ENCODE assay signal across 1 cellular context in genomic region chr16:67537636-67538591, GRCh38.
TF ChIP-seq lines count a peak whose summit lies in the region.

No MANE protein-coding gene starts in this region.

TF ChIP-seq in HepG2, 621 proteins besides CTCF, POLR2A, EP300 and RAD21 (continued from another document and continues in another):
- TF ChIP-seq ZBED4 (CRISPR knock-in tag; IDR thresholded peaks at IDR 0.05; ENCODE audit: borderline replicate concordance) (no peak), KLF6 (CRISPR knock-in tag; IDR thresholded peaks at IDR 0.05) (no peak), ZNF350 (CRISPR knock-in tag; IDR thresholded peaks at IDR 0.05; ENCODE audit: borderline replicate concordance, low read depth) (peak; percentile 47; the same call in 1 of the 2 replicates), ZNF543 (CRISPR knock-in tag; IDR thresholded peaks at IDR 0.05) (peak; percentile 46; the same call in 1 of the 2 replicates), ZFP36L2 (CRISPR knock-in tag; IDR thresholded peaks at IDR 0.05) (no peak), ZNF574 (CRISPR knock-in tag; IDR thresholded peaks at IDR 0.05) (peak; percentile 23), THAP11 (CRISPR knock-in tag; IDR thresholded peaks at IDR 0.05) (peak; percentile 51; the same call in 1 of the 2 replicates), ZNF577 (CRISPR knock-in tag; IDR thresholded peaks at IDR 0.05; ENCODE audit: borderline replicate concordance, low read depth) (no peak), XRCC5 (optimal IDR thresholded peaks at IDR 0.05; ENCODE audit: low read length) (no peak), BCL6 (CRISPR knock-in tag; IDR thresholded peaks at IDR 0.05) (peak; percentile 72), GPBP1L1 (CRISPR knock-in tag; IDR thresholded peaks at IDR 0.05) (no peak), YEATS2 (CRISPR knock-in tag; IDR thresholded peaks at IDR 0.05; ENCODE audit: borderline replicate concordance) (no peak), NFKB2 (CRISPR knock-in tag; IDR thresholded peaks at IDR 0.05; ENCODE audit: borderline replicate concordance) (no peak), RAD51 (IDR thresholded peaks at IDR 0.05; ENCODE audit: borderline replicate concordance) (no peak), ATF6 (CRISPR knock-in tag; conservative IDR thresholded peaks at IDR 0.05) (no peak), ELF3 (CRISPR knock-in tag; IDR thresholded peaks at IDR 0.05) (peak; percentile 42; the same call in 1 of the 2 replicates), ZNF207 (IDR thresholded peaks at IDR 0.05; ENCODE audit: borderline replicate concordance) (no peak), ZNF281 (CRISPR knock-in tag; IDR thresholded peaks at IDR 0.05; ENCODE audit: borderline replicate concordance) (no peak), SSRP1 (CRISPR knock-in tag; IDR thresholded peaks at IDR 0.05) (no peak), JUND (CRISPR knock-in tag; IDR thresholded peaks at IDR 0.05) (no peak), ZNF292 (CRISPR knock-in tag; IDR thresholded peaks at IDR 0.05; ENCODE audit: borderline replicate concordance, low read depth) (no peak), ATAD3A (CRISPR knock-in tag; IDR thresholded peaks at IDR 0.05) (no peak), ZNF562 (CRISPR knock-in tag; IDR thresholded peaks at IDR 0.05; ENCODE audit: borderline replicate concordance) (no peak), DRAP1 (CRISPR knock-in tag; IDR thresholded peaks at IDR 0.05) (no peak), ZNF597 (CRISPR knock-in tag; IDR thresholded peaks at IDR 0.05) (no peak), MZF1 (CRISPR knock-in tag; IDR thresholded peaks at IDR 0.05; ENCODE audit: borderline replicate concordance) (no peak), ATM (IDR thresholded peaks at IDR 0.05; ENCODE audit: borderline replicate concordance) (no peak), AHDC1 (CRISPR knock-in tag; IDR thresholded peaks at IDR 0.05; ENCODE audit: borderline replicate concordance) (no peak), HHEX (CRISPR knock-in tag; IDR thresholded peaks at IDR 0.05) (no peak), PLSCR1 (CRISPR knock-in tag; IDR thresholded peaks at IDR 0.05; ENCODE audit: borderline replicate concordance) (no peak), ZNF644 (CRISPR knock-in tag; IDR thresholded peaks at IDR 0.05; ENCODE audit: low read depth) (no peak), ZNF547 (CRISPR knock-in tag; IDR thresholded peaks at IDR 0.05) (no peak; the same call in 1 of the 2 replicates), TFAP4 (IDR thresholded peaks at IDR 0.05; ENCODE audit: borderline replicate concordance, low read depth) (no peak), ZFP36 (IDR thresholded peaks at IDR 0.05; ENCODE audit: borderline replicate concordance, low read depth, low read length, partially characterized antibody) (no peak), NR0B2 (CRISPR knock-in tag; IDR thresholded peaks at IDR 0.05) (no peak)
